In genomic region chr3:142595951-142596725, GRCh38 we compare ENCODE assay signal across 1 cellular context.
TF ChIP-seq lines count a peak whose summit lies in the region.

PLS1 (plus strand) TSS chr3:142596393; CDS start chr3:142664238, 67,845 bp downstream.

TF ChIP-seq in K562, 482 proteins besides CTCF, POLR2A, EP300 and RAD21 (continued from another document and continues in another):
- TF ChIP-seq ZNF318 (IDR thresholded peaks at IDR 0.05; ENCODE audit: borderline replicate concordance in 1 of 2, low read depth in 1 of 2) (no peak), ZNF232 (CRISPR knock-in tag; IDR thresholded peaks at IDR 0.05) (no peak), THAP12 (CRISPR knock-in tag; IDR thresholded peaks at IDR 0.05) (no peak), SRSF3 (IDR thresholded peaks at IDR 0.05; ENCODE audit: insufficient read depth, low read length) (no peak), EWSR1 (IDR thresholded peaks at IDR 0.05; ENCODE audit: borderline replicate concordance, low read depth, partially characterized antibody) (no peak), ELF2 (CRISPR knock-in tag; IDR thresholded peaks at IDR 0.05) (no peak), ZNF444 (CRISPR knock-in tag; IDR thresholded peaks at IDR 0.05) (no peak), ZNF12 (CRISPR knock-in tag; IDR thresholded peaks at IDR 0.05) (no peak), RNF2 (IDR thresholded peaks at IDR 0.05) (peak; percentile 23; the same call in 1 of the 2 replicates), PATZ1 (CRISPR knock-in tag; IDR thresholded peaks at IDR 0.05; ENCODE audit: borderline replicate concordance) (no peak), MXI1 (IDR thresholded peaks at IDR 0.05; ENCODE audit: low read depth, low read length) (no peak), IRF9 (tag; IDR thresholded peaks at IDR 0.05) (no peak), RCOR1 (IDR thresholded peaks at IDR 0.05; ENCODE audit: borderline replicate concordance in 1 of 2, low read depth in 2 of 2, low read length in 2 of 2) (peak; percentile 27 to 85; a peak in 2 of 4 replicates), ZNF407 (IDR thresholded peaks at IDR 0.05; ENCODE audit: low read depth) (no peak)
- TF ChIP-seq, protein P1, sequence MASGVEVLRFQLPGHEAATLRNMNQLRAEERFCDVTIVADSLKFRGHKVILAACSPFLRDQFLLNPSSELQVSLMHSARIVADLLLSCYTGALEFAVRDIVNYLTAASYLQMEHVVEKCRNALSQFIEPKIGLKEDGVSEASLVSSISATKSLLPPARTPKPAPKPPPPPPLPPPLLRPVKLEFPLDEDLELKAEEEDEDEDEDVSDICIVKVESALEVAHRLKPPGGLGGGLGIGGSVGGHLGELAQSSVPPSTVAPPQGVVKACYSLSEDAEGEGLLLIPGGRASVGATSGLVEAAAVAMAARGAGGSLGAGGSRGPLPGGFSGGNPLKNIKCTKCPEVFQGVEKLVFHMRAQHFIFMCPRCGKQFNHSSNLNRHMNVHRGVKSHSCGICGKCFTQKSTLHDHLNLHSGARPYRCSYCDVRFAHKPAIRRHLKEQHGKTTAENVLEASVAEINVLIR (CRISPR knock-in tag; IDR thresholded peaks at IDR 0.05): no peak
- TF ChIP-seq, protein P2, sequence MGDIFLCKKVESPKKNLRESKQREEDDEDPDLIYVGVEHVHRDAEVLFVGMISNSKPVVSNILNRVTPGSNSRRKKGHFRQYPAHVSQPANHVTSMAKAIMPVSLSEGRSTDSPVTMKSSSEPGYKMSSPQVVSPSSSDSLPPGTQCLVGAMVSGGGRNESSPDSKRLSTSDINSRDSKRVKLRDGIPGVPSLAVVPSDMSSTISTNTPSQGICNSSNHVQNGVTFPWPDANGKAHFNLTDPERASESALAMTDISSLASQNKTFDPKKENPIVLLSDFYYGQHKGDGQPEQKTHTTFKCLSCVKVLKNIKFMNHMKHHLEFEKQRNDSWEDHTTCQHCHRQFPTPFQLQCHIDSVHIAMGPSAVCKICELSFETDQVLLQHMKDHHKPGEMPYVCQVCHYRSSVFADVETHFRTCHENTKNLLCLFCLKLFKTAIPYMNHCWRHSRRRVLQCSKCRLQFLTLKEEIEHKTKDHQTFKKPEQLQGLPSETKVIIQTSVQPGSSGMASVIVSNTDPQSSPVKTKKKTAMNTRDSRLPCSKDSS (IDR thresholded peaks at IDR 0.05; ENCODE audit: low read depth, partially characterized antibody): no peak
- TF ChIP-seq, protein P3, sequence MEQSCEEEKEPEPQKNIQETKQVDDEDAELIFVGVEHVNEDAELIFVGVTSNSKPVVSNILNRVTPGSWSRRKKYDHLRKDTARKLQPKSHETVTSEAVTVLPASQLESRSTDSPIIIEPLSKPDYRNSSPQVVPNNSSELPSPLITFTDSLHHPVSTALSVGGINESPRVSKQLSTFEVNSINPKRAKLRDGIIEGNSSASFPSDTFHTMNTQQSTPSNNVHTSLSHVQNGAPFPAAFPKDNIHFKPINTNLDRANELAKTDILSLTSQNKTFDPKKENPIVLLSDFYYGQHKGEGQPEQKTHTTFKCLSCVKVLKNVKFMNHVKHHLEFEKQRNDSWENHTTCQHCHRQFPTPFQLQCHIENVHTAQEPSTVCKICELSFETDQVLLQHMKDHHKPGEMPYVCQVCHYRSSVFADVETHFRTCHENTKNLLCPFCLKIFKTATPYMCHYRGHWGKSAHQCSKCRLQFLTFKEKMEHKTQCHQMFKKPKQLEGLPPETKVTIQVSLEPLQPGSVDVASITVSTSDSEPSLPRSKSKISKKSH (CRISPR knock-in tag; IDR thresholded peaks at IDR 0.05): no peak
- TF ChIP-seq, protein P4, sequence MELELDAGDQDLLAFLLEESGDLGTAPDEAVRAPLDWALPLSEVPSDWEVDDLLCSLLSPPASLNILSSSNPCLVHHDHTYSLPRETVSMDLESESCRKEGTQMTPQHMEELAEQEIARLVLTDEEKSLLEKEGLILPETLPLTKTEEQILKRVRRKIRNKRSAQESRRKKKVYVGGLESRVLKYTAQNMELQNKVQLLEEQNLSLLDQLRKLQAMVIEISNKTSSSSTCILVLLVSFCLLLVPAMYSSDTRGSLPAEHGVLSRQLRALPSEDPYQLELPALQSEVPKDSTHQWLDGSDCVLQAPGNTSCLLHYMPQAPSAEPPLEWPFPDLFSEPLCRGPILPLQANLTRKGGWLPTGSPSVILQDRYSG (tag; conservative IDR thresholded peaks at IDR 0.05; ENCODE audit: low read depth): 0 out of 2 replicates have a peak, but pooled peaks have one; percentile 21
